ENCODE assay signal across 17 cellular contexts in the genomic region with DNA sequence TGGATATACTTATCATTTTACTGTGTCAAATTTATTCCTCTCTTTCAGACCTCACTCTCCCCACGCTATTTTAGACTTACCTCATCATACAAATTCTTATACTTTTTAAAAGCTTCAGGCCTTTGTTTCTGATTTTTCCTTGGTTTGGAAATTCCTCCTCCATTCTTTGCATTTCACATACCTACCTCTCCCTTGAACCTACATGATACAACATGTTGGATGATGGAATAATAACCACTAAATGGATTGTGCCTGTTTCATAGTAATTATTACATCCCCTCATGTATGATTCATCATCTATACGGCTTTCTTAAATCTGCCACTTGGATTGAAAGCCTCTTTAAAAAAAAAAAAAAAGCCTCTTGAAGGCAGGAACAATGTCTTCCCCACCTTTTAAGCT. TPM values are rescaled to one million over a fixed set of nuclear protein-coding genes. Genes with fewer than 3 reads are reported as not detected.
"Had no signal": no experiment of that assay in that cellular context is flagged by ENCODE, and none has a peak within 500 bp of the region (broad histone marks: within the 10 kb centered on the region; RNA-seq: fewer than 3 reads in every experiment).

No MANE protein-coding gene starts in this region.

- H3K4me1 ChIP-seq: esophagus squamous epithelium, neural progenitor cell, right atrium auricular region, sigmoid colon had no signal

- H3K4me3 Mint-ChIP-seq: endodermal cell; natural killer cell treated with Interleukin-12 subunit alpha and Interleukin-12 subunit beta and Interleukin-15 and Interleukin-18, amount 100 ng/mL, for 72 hours; neural progenitor cell had no signal

- H3K36me3 ChIP-seq: ovary had no signal

- H3K9me3 ChIP-seq: esophagus squamous epithelium, ovary, right atrium auricular region, sigmoid colon had no signal

- H3K27ac Mint-ChIP-seq: endodermal cell; natural killer cell treated with Interleukin-12 subunit alpha and Interleukin-12 subunit beta and Interleukin-15 and Interleukin-18, amount 100 ng/mL, for 72 hours; neural progenitor cell had no signal

- H3K4me1 Mint-ChIP-seq: endodermal cell, neural progenitor cell had no signal

- DNase-seq: cerebellar nuclear complex; effector CD4-positive, alpha-beta T cell; endodermal cell; esophagus squamous epithelium; foreskin fibroblast; head of caudate nucleus; nucleus accumbens; ovary; sigmoid colon; stimulated activated CD4-positive, alpha-beta T cell treated with anti-CD3 and anti-CD28 coated beads, Interleukin-12 subunit alpha, Interleukin-12 subunit beta, amount 100 ng/mL, for 4 hours; stimulated activated naive CD4-positive, alpha-beta T cell treated with Interleukin-2 at 50 U/mL for 16 hours had no signal

- H3K79me2 ChIP-seq: hepatocyte had no signal

- ATAC-seq: natural killer cell treated with Interleukin-12 subunit alpha and Interleukin-12 subunit beta and Interleukin-15 and Interleukin-18, amount 100 ng/mL, for 72 hours had no signal

- H3K4me3 ChIP-seq: coronary artery, esophagus squamous epithelium, hepatocyte, neural progenitor cell, ovary, right atrium auricular region, sigmoid colon, skin epidermis had no signal

- H3K27ac ChIP-seq: coronary artery, esophagus squamous epithelium, hepatocyte, neural progenitor cell, ovary, right atrium auricular region, sigmoid colon, skin epidermis had no signal

- H3K27me3 ChIP-seq: esophagus squamous epithelium, hepatocyte, neural progenitor cell, ovary, right atrium auricular region, sigmoid colon had no signal

- H2AFZ ChIP-seq: hepatocyte, neural progenitor cell had no signal

- H3K27me3 Mint-ChIP-seq: natural killer cell treated with Interleukin-12 subunit alpha and Interleukin-12 subunit beta and Interleukin-15 and Interleukin-18, amount 100 ng/mL, for 72 hours had no signal

- H3K4me2 ChIP-seq: hepatocyte, neural progenitor cell had no signal

- H3K9ac ChIP-seq: neural progenitor cell had no signal

- H3K9me3 Mint-ChIP-seq: endodermal cell; natural killer cell treated with Interleukin-12 subunit alpha and Interleukin-12 subunit beta and Interleukin-15 and Interleukin-18, amount 100 ng/mL, for 72 hours; neural progenitor cell had no signal

RNA-seq across cellular contexts. Expression of a gene that starts 31.0 kb away (rescaled TPM):
- total RNA-seq: right atrium auricular region had no signal
